In genomic region chr4:112296949-112297483, GRCh38 we compare ENCODE assay signal across 1 cellular context.
A peak's percentile ranks its signal among the peaks of the same experiment; 100 is the strongest.
TF ChIP-seq lines count a peak whose summit lies in the region.

Gene ALPK1 (plus strand): TSS chr4:112297369.

TF ChIP-seq in HCT116, 20 proteins besides CTCF, POLR2A, EP300 and RAD21 (continued from another document):
- TF ChIP-seq, protein P1, sequence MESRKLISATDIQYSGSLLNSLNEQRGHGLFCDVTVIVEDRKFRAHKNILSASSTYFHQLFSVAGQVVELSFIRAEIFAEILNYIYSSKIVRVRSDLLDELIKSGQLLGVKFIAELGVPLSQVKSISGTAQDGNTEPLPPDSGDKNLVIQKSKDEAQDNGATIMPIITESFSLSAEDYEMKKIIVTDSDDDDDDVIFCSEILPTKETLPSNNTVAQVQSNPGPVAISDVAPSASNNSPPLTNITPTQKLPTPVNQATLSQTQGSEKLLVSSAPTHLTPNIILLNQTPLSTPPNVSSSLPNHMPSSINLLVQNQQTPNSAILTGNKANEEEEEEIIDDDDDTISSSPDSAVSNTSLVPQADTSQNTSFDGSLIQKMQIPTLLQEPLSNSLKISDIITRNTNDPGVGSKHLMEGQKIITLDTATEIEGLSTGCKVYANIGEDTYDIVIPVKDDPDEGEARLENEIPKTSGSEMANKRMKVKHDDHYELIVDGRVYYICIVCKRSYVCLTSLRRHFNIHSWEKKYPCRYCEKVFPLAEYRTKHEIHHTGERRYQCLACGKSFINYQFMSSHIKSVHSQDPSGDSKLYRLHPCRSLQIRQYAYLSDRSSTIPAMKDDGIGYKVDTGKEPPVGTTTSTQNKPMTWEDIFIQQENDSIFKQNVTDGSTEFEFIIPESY (IDR thresholded peaks at IDR 0.05; ENCODE audit: extremely low read depth, insufficient replicate concordance, low read length), result no peak
- TF ChIP-seq SIN3A (IDR thresholded peaks at IDR 0.05; ENCODE audit: low read depth), result peak; percentile 54; the same call in 1 of the 2 replicates
- TF ChIP-seq ZNF274 (IDR thresholded peaks at IDR 0.05; ENCODE audit: low read depth, low read length), result no peak
- TF ChIP-seq ATF3 (IDR thresholded peaks at IDR 0.05), result no peak
- no peak for TF ChIP-seq EZH2phosphoT487 (IDR thresholded peaks at IDR 0.05; ENCODE audit: borderline replicate concordance)
- TF ChIP-seq, protein P2, sequence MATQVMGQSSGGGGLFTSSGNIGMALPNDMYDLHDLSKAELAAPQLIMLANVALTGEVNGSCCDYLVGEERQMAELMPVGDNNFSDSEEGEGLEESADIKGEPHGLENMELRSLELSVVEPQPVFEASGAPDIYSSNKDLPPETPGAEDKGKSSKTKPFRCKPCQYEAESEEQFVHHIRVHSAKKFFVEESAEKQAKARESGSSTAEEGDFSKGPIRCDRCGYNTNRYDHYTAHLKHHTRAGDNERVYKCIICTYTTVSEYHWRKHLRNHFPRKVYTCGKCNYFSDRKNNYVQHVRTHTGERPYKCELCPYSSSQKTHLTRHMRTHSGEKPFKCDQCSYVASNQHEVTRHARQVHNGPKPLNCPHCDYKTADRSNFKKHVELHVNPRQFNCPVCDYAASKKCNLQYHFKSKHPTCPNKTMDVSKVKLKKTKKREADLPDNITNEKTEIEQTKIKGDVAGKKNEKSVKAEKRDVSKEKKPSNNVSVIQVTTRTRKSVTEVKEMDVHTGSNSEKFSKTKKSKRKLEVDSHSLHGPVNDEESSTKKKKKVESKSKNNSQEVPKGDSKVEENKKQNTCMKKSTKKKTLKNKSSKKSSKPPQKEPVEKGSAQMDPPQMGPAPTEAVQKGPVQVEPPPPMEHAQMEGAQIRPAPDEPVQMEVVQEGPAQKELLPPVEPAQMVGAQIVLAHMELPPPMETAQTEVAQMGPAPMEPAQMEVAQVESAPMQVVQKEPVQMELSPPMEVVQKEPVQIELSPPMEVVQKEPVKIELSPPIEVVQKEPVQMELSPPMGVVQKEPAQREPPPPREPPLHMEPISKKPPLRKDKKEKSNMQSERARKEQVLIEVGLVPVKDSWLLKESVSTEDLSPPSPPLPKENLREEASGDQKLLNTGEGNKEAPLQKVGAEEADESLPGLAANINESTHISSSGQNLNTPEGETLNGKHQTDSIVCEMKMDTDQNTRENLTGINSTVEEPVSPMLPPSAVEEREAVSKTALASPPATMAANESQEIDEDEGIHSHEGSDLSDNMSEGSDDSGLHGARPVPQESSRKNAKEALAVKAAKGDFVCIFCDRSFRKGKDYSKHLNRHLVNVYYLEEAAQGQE (IDR thresholded peaks at IDR 0.05; ENCODE audit: low read depth), result no peak
- peak; percentile 80; the same call in 1 of the 2 replicates for TF ChIP-seq SRF (IDR thresholded peaks at IDR 0.05; ENCODE audit: low read depth)
- TF ChIP-seq CBX3 (IDR thresholded peaks at IDR 0.05; ENCODE audit: low read depth), result peak; percentile 75
- 0 out of 2 replicates have a peak, but pooled peaks have one; percentile 13 for TF ChIP-seq FOSL1 (IDR thresholded peaks at IDR 0.05; ENCODE audit: low read depth)
- TF ChIP-seq EZH2 (IDR thresholded peaks at IDR 0.05), result no peak
- peak; percentile 44; the same call in 1 of the 2 replicates for TF ChIP-seq JUND (IDR thresholded peaks at IDR 0.05)
- peak; percentile 71; the same call in 1 of the 2 replicates for TF ChIP-seq SP1 (IDR thresholded peaks at IDR 0.05; ENCODE audit: low read depth)
- peak; percentile 79 for TF ChIP-seq ELF1 (IDR thresholded peaks at IDR 0.05; ENCODE audit: borderline replicate concordance, low read depth)
- TF ChIP-seq EGR1 (IDR thresholded peaks at IDR 0.05; ENCODE audit: low read depth), result no peak
